ENCODE assay signal across 19 cellular contexts in genomic region chr11:41003339-41003992, GRCh38.
"Had no signal": no experiment of that assay in that cellular context is flagged by ENCODE, and none has a peak within 500 bp of the region (broad histone marks: within the 10 kb centered on the region; RNA-seq: fewer than 3 reads in every experiment).

No MANE protein-coding gene starts in this region.

- H3K27ac ChIP-seq: esophagus muscularis mucosa, lower lobe of right lung, tibial artery had no signal

- H3K36me3 Mint-ChIP-seq: activated naive CD8-positive, alpha-beta T cell treated with anti-CD3 and anti-CD28 coated beads, Interleukin-2, amount 10 ng/mL, durations not matched to agents 7 days and 5 days; mesothelial cell of epicardium had no signal

- H3K27me3 ChIP-seq: esophagus muscularis mucosa, tibial artery had no signal

- H3K4me1 ChIP-seq: esophagus muscularis mucosa, lower lobe of right lung, tibial artery had no signal

- H3K9me3 Mint-ChIP-seq: mesothelial cell of epicardium, nephron had no signal

- H3K27ac Mint-ChIP-seq: activated CD4-positive, alpha-beta T cell treated with anti-CD3 and anti-CD28 coated beads, Interleukin-2, amount 10 ng/mL, durations not matched to agents 24 days and 14 days; activated CD8-positive, alpha-beta T cell treated with anti-CD3 and anti-CD28 coated beads for 36 hours; activated naive CD8-positive, alpha-beta T cell treated with anti-CD3 and anti-CD28 coated beads, Interleukin-2, amount 10 ng/mL, durations not matched to agents 7 days and 5 days; activated T-helper 17 cell treated with anti-CD3 and anti-CD28 coated beads, Interleukin-2, amount 50 U/mL, for 72 hours; mesothelial cell of epicardium; nephron had no signal

- H3K27me3 Mint-ChIP-seq: activated CD4-positive, alpha-beta T cell treated with anti-CD3 and anti-CD28 coated beads, Interleukin-2, amount 10 ng/mL, durations not matched to agents 24 days and 14 days; activated CD8-positive, alpha-beta T cell treated with anti-CD3 and anti-CD28 coated beads for 36 hours; activated naive CD8-positive, alpha-beta T cell treated with anti-CD3 and anti-CD28 coated beads, Interleukin-2, amount 10 ng/mL, durations not matched to agents 7 days and 5 days; activated T-helper 17 cell treated with anti-CD3 and anti-CD28 coated beads, Interleukin-2, amount 50 U/mL, for 72 hours had no signal

- H3K4me1 Mint-ChIP-seq: activated CD4-positive, alpha-beta T cell treated with anti-CD3 and anti-CD28 coated beads, Interleukin-2, amount 10 ng/mL, durations not matched to agents 24 days and 14 days; activated naive CD8-positive, alpha-beta T cell treated with anti-CD3 and anti-CD28 coated beads, Interleukin-2, amount 10 ng/mL, durations not matched to agents 7 days and 5 days; activated T-helper 17 cell treated with anti-CD3 and anti-CD28 coated beads, Interleukin-2, amount 50 U/mL, for 72 hours; mesothelial cell of epicardium had no signal

- ATAC-seq: activated CD8-positive, alpha-beta T cell treated with anti-CD3 and anti-CD28 coated beads for 36 hours; activated T-helper 17 cell treated with anti-CD3 and anti-CD28 coated beads, Interleukin-2, amount 50 U/mL, for 72 hours; left colon; lower lobe of right lung had no signal

- H3K4me3 Mint-ChIP-seq: activated CD4-positive, alpha-beta T cell treated with anti-CD3 and anti-CD28 coated beads, Interleukin-2, amount 10 ng/mL, durations not matched to agents 24 days and 14 days; activated CD8-positive, alpha-beta T cell treated with anti-CD3 and anti-CD28 coated beads for 36 hours; activated naive CD8-positive, alpha-beta T cell treated with anti-CD3 and anti-CD28 coated beads, Interleukin-2, amount 10 ng/mL, durations not matched to agents 7 days and 5 days; activated T-helper 17 cell treated with anti-CD3 and anti-CD28 coated beads, Interleukin-2, amount 50 U/mL, for 72 hours; mesothelial cell of epicardium; nephron had no signal

- H3K36me3 ChIP-seq: esophagus muscularis mucosa, lower lobe of right lung, tibial artery had no signal

- H3K9me3 ChIP-seq: esophagus muscularis mucosa, lower lobe of right lung, tibial artery had no signal

- DNase-seq: activated CD4-positive, alpha-beta T cell treated with anti-CD3 and anti-CD28 coated beads, Interleukin-2, amount 10 ng/mL, durations not matched to agents 24 days and 14 days; activated CD8-positive, alpha-beta T cell treated with anti-CD3 and anti-CD28 coated beads for 36 hours; activated naive CD4-positive, alpha-beta T cell; activated naive CD8-positive, alpha-beta T cell treated with anti-CD3 and anti-CD28 coated beads, Interleukin-2, amount 10 ng/mL, durations not matched to agents 7 days and 5 days; activated T-cell treated with anti-CD3 and anti-CD28 coated beads, Interleukin-2, amount 50 U/mL, for 1 hour; cortex of kidney; effector CD4-positive, alpha-beta T cell; left colon; lower lobe of right lung; retina; stimulated activated CD4-positive, alpha-beta T cell treated with anti-CD3 and anti-CD28 coated beads, Interleukin-12 subunit alpha, Interleukin-12 subunit beta, amount 100 ng/mL, for 4 hours; stimulated activated CD4-positive, alpha-beta T cell treated with anti-CD3 and anti-CD28 coated beads, Interleukin-1b, Interleukin-23, amount 100 ng/mL, for 48 hours; stimulated activated naive CD4-positive, alpha-beta T cell treated with Interleukin-2 at 50 U/mL for 16 hours; T1000; tibial artery had no signal

- H3K4me3 ChIP-seq: esophagus muscularis mucosa, lower lobe of right lung, tibial artery had no signal
